Comparison of ENCODE assay signal across 16 cellular contexts in genomic region chr5:33657804-33658435, GRCh38.
DNase-seq lines count a peak whose midpoint lies in the region; ATAC-seq and TF ChIP-seq lines count a peak whose summit lies in the region.
"Had no signal": no experiment of that assay in that cellular context is flagged by ENCODE, and none has a peak within 500 bp of the region (broad histone marks: within the 10 kb centered on the region; RNA-seq: fewer than 3 reads in every experiment).

No MANE protein-coding gene starts in this region.

- H3K9ac ChIP-seq in NT2/D1 (ENCODE audit: insufficient read length, low read depth) (no peak overlapping the region), endodermal cell (ENCODE audit: extremely low read depth, low read length, poor library complexity, severe bottlenecking) (no peak overlapping the region)

- DNase-seq in H7 (peak; percentile 10), NT2/D1 (ENCODE audit: low read depth, low spot score) (peak; percentile 1), endodermal cell (peak; percentile 87), nephron progenitor cell (no peak), Right ventricle myocardium inferior (ENCODE audit: missing footprints) (no peak), NCI-H69 (lab: John Stamatoyannopoulos, UW) (no peak), MCF 10A (ENCODE audit: unreplicated experiment) (no peak), WERI-Rb-1 (no peak)
- DNase-seq: COR-L47, NCI-H1048, NCI-H1436 treated with DMSO at 0.1 percent for 48 hours, NCI-H2029 treated with DMSO at 0.1 percent for 48 hours, NCI-H2171 treated with DMSO at 0.1 percent for 48 hours, NCI-H446 treated with DMSO at 0.1 percent for 48 hours, NCI-H748 treated with DMSO at 0.1 percent for 48 hours, PC-9 had no signal

- WGBS in endodermal cell (ENCODE audit: insufficient coverage in 1 of 2, insufficient read length in 1 of 2), 2 experiments: 59 to 63% methylated on average over 5 of the region's 5 CpGs

- H3K27ac Mint-ChIP-seq in endodermal cell: peak overlapping the region; percentile 63
- H3K27ac Mint-ChIP-seq in nephron progenitor cell: peak overlapping the region; percentile 22
- no peak overlapping the region for H3K27ac Mint-ChIP-seq in MCF 10A (ENCODE audit: low read depth, unreplicated experiment)

- no peak overlapping the region for H3K4me3 ChIP-seq in H7 (ENCODE audit: insufficient read depth, low read depth, low read length)
- no peak overlapping the region for H3K4me3 ChIP-seq in NT2/D1 (ENCODE audit: insufficient read length, low read depth)
- no peak overlapping the region for H3K4me3 ChIP-seq in endodermal cell (ENCODE audit: low read length)
- H3K4me3 ChIP-seq in WERI-Rb-1 (ENCODE audit: low read depth, low read length): no peak overlapping the region
- H3K4me3 ChIP-seq: PC-9 had no signal

- POLR2A ChIA-PET in MCF 10A (lab: Yijun Ruan, JAX): no interaction called here

- intact Hi-C loops in Right ventricle myocardium inferior (cut with DNase I) (no loop called here), MCF 10A (cut with micrococcal nuclease) (no loop called here)

- no peak overlapping the region for H3K4me3 Mint-ChIP-seq in endodermal cell
- H3K4me3 Mint-ChIP-seq in nephron progenitor cell: no peak overlapping the region
- H3K4me3 Mint-ChIP-seq in MCF 10A (ENCODE audit: unreplicated experiment): no peak overlapping the region

- H3K27ac ChIP-seq in endodermal cell (ENCODE audit: low read depth, low read length) (no peak overlapping the region), WERI-Rb-1 (no peak overlapping the region)
- H3K27ac ChIP-seq: PC-9 had no signal

- H3K4me1 ChIP-seq in NT2/D1 (ENCODE audit: insufficient read depth, insufficient read length) (no peaks in the 10 kb centered on the region), endodermal cell (ENCODE audit: control insufficient read depth, insufficient read depth, low read length) (no peaks in the 10 kb centered on the region)

- H3K9me3 ChIP-seq in NT2/D1 (ENCODE audit: insufficient read depth, low read length): no peaks in the 10 kb centered on the region
- no peaks in the 10 kb centered on the region for H3K9me3 ChIP-seq in endodermal cell (ENCODE audit: control insufficient read depth, low read length)
- no peaks in the 10 kb centered on the region for H3K9me3 ChIP-seq in WERI-Rb-1 (ENCODE audit: severe bottlenecking)

- BruUV-seq in MCF 10A (replicated peaks; lab: Mats Ljungman, UMichigan): no TSS peak

- H3K4me1 Mint-ChIP-seq in endodermal cell (peaks cover 6% of the 10 kb centered on the region), nephron progenitor cell (no peaks in the 10 kb centered on the region), MCF 10A (ENCODE audit: insufficient read depth, unreplicated experiment) (no peaks in the 10 kb centered on the region)

- CTCF ChIA-PET in MCF 10A (lab: Yijun Ruan, JAX): no interaction called here

- H3K27me3 ChIP-seq in H7 (ENCODE audit: control insufficient read depth, insufficient read depth, low read length) (no peaks in the 10 kb centered on the region), NT2/D1 (ENCODE audit: insufficient read depth, insufficient read length) (no peaks in the 10 kb centered on the region), endodermal cell (ENCODE audit: control insufficient read depth, insufficient read depth, low read length, poor library complexity, severe bottlenecking) (no peaks in the 10 kb centered on the region), WERI-Rb-1 (ENCODE audit: insufficient read depth, low read depth, severe bottlenecking) (peaks cover 55% of the 10 kb centered on the region)

- H3K27me3 Mint-ChIP-seq in endodermal cell (ENCODE audit: insufficient read depth): no peaks in the 10 kb centered on the region
- no peaks in the 10 kb centered on the region for H3K27me3 Mint-ChIP-seq in nephron progenitor cell (ENCODE audit: low read depth, poor library complexity)
- H3K27me3 Mint-ChIP-seq in MCF 10A (ENCODE audit: insufficient read depth, unreplicated experiment): no peaks in the 10 kb centered on the region

- H3K36me3 Mint-ChIP-seq in endodermal cell (ENCODE audit: low read depth) (peaks cover 56% of the 10 kb centered on the region), nephron progenitor cell (ENCODE audit: low read depth) (peaks cover 50% of the 10 kb centered on the region), MCF 10A (ENCODE audit: insufficient read depth, unreplicated experiment) (no peaks in the 10 kb centered on the region)

- no peak for ATAC-seq in Right ventricle myocardium inferior

- H3K36me3 ChIP-seq in H7 (replicated peaks; ENCODE audit: control insufficient read depth, insufficient read depth, low read length) (no peaks in the 10 kb centered on the region), NT2/D1 (ENCODE audit: insufficient read depth, insufficient read length, low read length) (peaks cover 10% of the 10 kb centered on the region), endodermal cell (ENCODE audit: control insufficient read depth, insufficient read depth, low read length) (peaks cover 12% of the 10 kb centered on the region), WERI-Rb-1 (no peaks in the 10 kb centered on the region)

- TF ChIP-seq CTCF in endodermal cell (conservative IDR thresholded peaks at IDR 0.05) (no peak), nephron progenitor cell (IDR thresholded peaks at IDR 0.05) (no peak), MCF 10A (IDR thresholded peaks at IDR 0.05; ENCODE audit: unreplicated experiment) (no peak), WERI-Rb-1 (IDR thresholded peaks at IDR 0.05; ENCODE audit: low read depth, low read length) (no peak)

- no peaks in the 10 kb centered on the region for H3K9me3 Mint-ChIP-seq in endodermal cell
- no peaks in the 10 kb centered on the region for H3K9me3 Mint-ChIP-seq in nephron progenitor cell
- H3K9me3 Mint-ChIP-seq in MCF 10A (ENCODE audit: unreplicated experiment): no peaks in the 10 kb centered on the region

Comparison
In these comparisons a context has a peak if more than half of its experiments do, and no peak if none do; other contexts are left out.
1. DNase-seq: peak in H7 (single experiment), NT2/D1 (single experiment) and endodermal cell (single experiment); none in nephron progenitor cell (single experiment), Right ventricle myocardium inferior (single experiment), NCI-H69 (single experiment), MCF 10A (single experiment) and WERI-Rb-1 (single experiment).